Comparison of ENCODE assay signal across 8 cellular contexts in the genomic region with DNA sequence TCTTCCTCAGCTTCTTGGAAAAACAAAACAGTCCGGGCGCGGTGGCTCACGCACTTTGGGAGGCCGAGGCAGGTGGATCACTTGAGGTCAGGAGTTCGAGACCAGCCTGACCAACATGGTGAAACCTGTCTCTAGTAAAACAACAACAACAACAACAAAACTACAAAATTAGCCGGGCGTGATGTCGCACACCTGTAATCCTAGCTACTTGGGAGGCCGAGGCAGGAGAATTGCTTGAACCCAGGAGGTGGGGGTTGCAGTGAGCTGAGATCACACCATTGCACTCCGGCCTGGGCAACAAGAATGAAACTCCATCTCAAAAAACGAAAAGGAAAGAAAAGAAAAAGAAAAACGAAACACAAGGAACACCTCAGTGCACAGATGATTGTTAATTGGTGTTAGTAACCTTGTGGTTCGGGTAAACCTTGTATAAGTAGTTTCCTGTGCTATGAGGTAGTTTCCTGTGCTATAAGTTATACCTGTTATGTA. TPM values are rescaled to one million over a fixed set of nuclear protein-coding genes. Genes with fewer than 3 reads are reported as not detected.
DNase-seq lines count a peak whose midpoint lies in the region; ATAC-seq, FAIRE-seq and TF ChIP-seq lines count a peak whose summit lies in the region.
"Not testable (repeated sequence)": the region's sequence is repeated elsewhere in the genome, so short reads cannot be mapped to it uniquely, and the experiment has no call there.

No MANE protein-coding gene starts in this region.

- not testable (repeated sequence) for H3K36me3 ChIP-seq in CD8-positive, alpha-beta T cell (ENCODE audit: insufficient read depth, low read length); mammary epithelial cell (ENCODE audit: insufficient read depth, low read length)

- dilution Hi-C loops in mammary epithelial cell (cut with HindIII; ENCODE audit: low sequenced_read_pairs): not testable (repeated sequence)

- in situ Hi-C loops in mammary epithelial cell (cut with MboI; ENCODE audit: low sequenced_read_pairs in 2 of 2): not testable (repeated sequence)

- H3K4me3 Mint-ChIP-seq in CD8-positive, alpha-beta T cell: peak overlapping the region; percentile 97

- H3K79me2 ChIP-seq in mammary epithelial cell (ENCODE audit: insufficient read depth, low read length): not testable (repeated sequence)

- peak; percentile 67 for ATAC-seq in CD8-positive, alpha-beta T cell
- ATAC-seq in HG02623 (IDR thresholded peaks at IDR 0.05; ENCODE audit: unreplicated experiment): peak; percentile 35
- ATAC-seq in left colon: peak; percentile 18

- peaks cover 51% of the 10 kb centered on the region for H3K4me1 Mint-ChIP-seq in CD8-positive, alpha-beta T cell (ENCODE audit: low read depth)

- FAIRE-seq in GM19239 (lab: Jason Lieb, UNC): peak; percentile 96

- not testable (repeated sequence) for H3K27me3 ChIP-seq in CD8-positive, alpha-beta T cell (ENCODE audit: insufficient read depth, low read length); HL-60 (ENCODE audit: insufficient read depth, poor library complexity, severe bottlenecking); mammary epithelial cell (ENCODE audit: insufficient read depth, low read length)

- peak overlapping the region; percentile 28 for H2AFZ ChIP-seq in mammary epithelial cell (ENCODE audit: low read depth, low read length)

- not testable (repeated sequence) for H3K9me3 ChIP-seq in CD8-positive, alpha-beta T cell (ENCODE audit: low read length); mammary epithelial cell (replicated peaks; ENCODE audit: insufficient read depth, low read length)

- H3K4me2 ChIP-seq in mammary epithelial cell (ENCODE audit: insufficient read depth, low read depth, low read length): peak overlapping the region; percentile 88

- H3K27ac Mint-ChIP-seq in CD8-positive, alpha-beta T cell: peak overlapping the region; percentile 98

- H3K27me3 Mint-ChIP-seq in CD8-positive, alpha-beta T cell (ENCODE audit: low read depth): not testable (repeated sequence)

- TF ChIP-seq CTCF in CD8-positive, alpha-beta T cell (IDR thresholded peaks at IDR 0.05); HL-60 (IDR thresholded peaks at IDR 0.05; ENCODE audit: insufficient read depth, low read length); mammary epithelial cell (conservative IDR thresholded peaks at IDR 0.05 in 1 of 2, IDR thresholded peaks at IDR 0.05 in 1 of 2; ENCODE audit: extremely low read depth in 1 of 2, insufficient read depth in 1 of 2, low read depth in 1 of 2, low read length in 2 of 2): not testable (repeated sequence)

- peaks cover 31% of the 10 kb centered on the region for H3K4me1 ChIP-seq in CD8-positive, alpha-beta T cell (ENCODE audit: insufficient read depth, low read length)
- H3K4me1 ChIP-seq in mammary epithelial cell (ENCODE audit: insufficient read depth, low read length): peaks cover 12% of the 10 kb centered on the region

- POLR2A ChIA-PET in CD8-positive, alpha-beta T cell (lab: Charles Lee): interaction anchor here (0.8 to 3.2 kb wide), 11 partner anchors 8 to 1134 kb away, joined by 3 to 30 read pairs (median 7); a partner anchor contains a TSS

- H3K4me3 ChIP-seq in CD8-positive, alpha-beta T cell (ENCODE audit: low read depth, low read length): peak overlapping the region; percentile 97
- H3K4me3 ChIP-seq in HL-60 (replicated peaks; ENCODE audit: insufficient read depth, low read length): peak overlapping the region; percentile 62
- H3K4me3 ChIP-seq in mammary epithelial cell (replicated peaks in 1 of 3; ENCODE audit: insufficient read depth in 1 of 3, low read depth in 2 of 3, low read length in 3 of 3): peak overlapping the region; percentile 54 to 96 (median 74)

- not testable (repeated sequence) for H4K20me1 ChIP-seq in mammary epithelial cell (ENCODE audit: insufficient read depth, low read length)

- BruUV-seq in mammary epithelial cell (replicated peaks; lab: Mats Ljungman, UMichigan): TSS peak; percentile 51

- peak overlapping the region; percentile 95 for H3K9ac ChIP-seq in mammary epithelial cell (ENCODE audit: insufficient read depth, low read length)

- H3K36me3 Mint-ChIP-seq in CD8-positive, alpha-beta T cell: peaks cover 51% of the 10 kb centered on the region

- CTCF ChIA-PET in CD8-positive, alpha-beta T cell (lab: Charles Lee): interaction anchor here (0.7 to 3.0 kb wide), 4 partner anchors 10 to 33 kb away, joined by 3 to 13 read pairs (median 4); no protein-coding TSS in a partner anchor
- CTCF ChIA-PET in mammary epithelial cell (lab: Charles Lee; ENCODE audit: low non-redundant PET): not testable (repeated sequence)

- WGBS in mammary epithelial cell (ENCODE audit: low coverage, missing lambda C conversion rate): 9% methylated on average over 11 of the region's 14 CpGs

- not testable (repeated sequence) for DNase-seq in CD8-positive, alpha-beta T cell; GM19239 (ENCODE audit: insufficient read length, low spot score); HL-60 (ENCODE audit: low read depth in 1 of 2, low spot score in 1 of 2)
- peak; percentile 45 for DNase-seq in activated CD4-positive, CD25-positive, alpha-beta regulatory T cell treated with anti-CD3 and anti-CD28 coated beads, Interleukin-2, amount 50 U/mL, for 72 hours
- peak; percentile 25 for DNase-seq in mammary epithelial cell
- DNase-seq in left colon: peak in 1 of 2 donors; percentile 18
- peak; percentile 18 for DNase-seq in stimulated activated CD4-positive, alpha-beta T cell treated with anti-CD3 and anti-CD28 coated beads, Interleukin-15, amount 100 ng/mL, for 24 hours

- intact Hi-C loops in CD8-positive, alpha-beta T cell (cut with DNase I, micrococcal nuclease): loop anchor here (2.0 to 5.0 kb wide), 3 partner anchors 135 to 965 kb away; a partner anchor contains a TSS
- intact Hi-C loops in mammary epithelial cell (cut with micrococcal nuclease); left colon (cut with DNase I, micrococcal nuclease): not testable (repeated sequence)

- H3K9me3 Mint-ChIP-seq in CD8-positive, alpha-beta T cell: not testable (repeated sequence)

- peak overlapping the region; percentile 77 for H3K27ac ChIP-seq in CD8-positive, alpha-beta T cell (ENCODE audit: low read depth, low read length)
- H3K27ac ChIP-seq in HL-60 (replicated peaks) (peak overlapping the region; percentile 31), mammary epithelial cell (ENCODE audit: insufficient read depth, low read depth, low read length) (peak overlapping the region; percentile 81)

RNA-seq across cellular contexts. Expression of a gene that starts 1.1 kb away (rescaled TPM):
- total RNA-seq in CD8-positive, alpha-beta T cell: 10 to 100 TPM; 26.9 to 27.0 TPM
- total RNA-seq in mammary epithelial cell (1 to 10 TPM; 4.6 to 5.0 TPM), left colon (1 to 10 TPM; 3.8 to 4.1 TPM)
- 0.79 TPM for polyA plus RNA-seq in mammary epithelial cell
- 2.6 TPM for polyA minus RNA-seq in mammary epithelial cell

Comparison
In these comparisons a context has a peak if more than half of its experiments do, and no peak if none do; other contexts are left out.
1. H3K27ac ChIP-seq: peak in every context shown above with its lines; median percentile 81 in mammary epithelial cell; 77 in CD8-positive, alpha-beta T cell; 31 in HL-60.
2. RNA of a gene that starts 1.1 kb away (total RNA-seq): 26.9 to 27.0 TPM in CD8-positive, alpha-beta T cell; 4.6 to 5.0 TPM in mammary epithelial cell and 3.8 to 4.1 TPM in left colon; every median in the first group is over 4 times any median in the second.
3. Peak in every context shown above with its lines, with median percentiles within 50 percentile points of each other: ATAC-seq and H3K4me3 ChIP-seq.